11 cellular contexts compared by ENCODE assay signal in genomic region chr21:42003051-42003461, GRCh38. TPM values are rescaled to one million over a fixed set of nuclear protein-coding genes. Genes with fewer than 3 reads are reported as not detected.
DNase-seq lines count a peak whose midpoint lies in the region; ATAC-seq and TF ChIP-seq lines count a peak whose summit lies in the region.
"Had no signal": no experiment of that assay in that cellular context is flagged by ENCODE, and none has a peak within 500 bp of the region (broad histone marks: within the 10 kb centered on the region; RNA-seq: fewer than 3 reads in every experiment).

No MANE protein-coding gene starts in this region.

- DNase-seq in activated naive CD4-positive, alpha-beta T cell treated with Interleukin-2 at 50 U/mL for 16 hours: peak; percentile 61
- no peak for DNase-seq in activated naive CD4-positive, alpha-beta T cell (lab: John Stamatoyannopoulos, UW)
- peak; percentile 56 for DNase-seq in activated CD4-positive, alpha-beta T cell treated with anti-CD3 and anti-CD28 coated beads for 48 hours
- DNase-seq in fibroblast of mammary gland (ENCODE audit: low read depth) (peak; percentile 90), GM20000 (ENCODE audit: low spot score) (no peak), left lung (no peak)
- DNase-seq in stimulated activated naive CD8-positive, alpha-beta T cell treated with anti-CD3 and anti-CD28 coated beads, Interleukin-15, amount 100 ng/mL, for 72 hours: peak in 1 of 2 donors; percentile 45
- DNase-seq: cortex of kidney, NCI-H69 had no signal

- no peak overlapping the region for H3K27ac ChIP-seq in left lung

- TF ChIP-seq CTCF in fibroblast of mammary gland (conservative IDR thresholded peaks at IDR 0.05; ENCODE audit: control insufficient read depth, insufficient read depth, low read depth, low read length) (no peak), GM20000 (IDR thresholded peaks at IDR 0.05; ENCODE audit: extremely low read depth, missing control alignments) (no peak), left lung (IDR thresholded peaks at IDR 0.05) (no peak)

- peaks cover 63% of the 10 kb centered on the region for H3K4me1 Mint-ChIP-seq in stimulated activated naive CD8-positive, alpha-beta T cell treated with anti-CD3 and anti-CD28 coated beads, Interleukin-15, amount 100 ng/mL, for 72 hours

- H3K4me3 ChIP-seq in fibroblast of mammary gland (ENCODE audit: control insufficient read depth, low read depth, low read length) (no peak overlapping the region), left lung (no peak overlapping the region)

- H3K9me3 ChIP-seq in left lung: no peaks in the 10 kb centered on the region

- H3K9me3 Mint-ChIP-seq in stimulated activated naive CD8-positive, alpha-beta T cell treated with anti-CD3 and anti-CD28 coated beads, Interleukin-15, amount 100 ng/mL, for 72 hours: peaks cover 0 to 4% of the 10 kb centered on the region in 2 donors

- no peaks in the 10 kb centered on the region for H3K4me1 ChIP-seq in left lung

- ATAC-seq in stimulated activated naive CD8-positive, alpha-beta T cell treated with anti-CD3 and anti-CD28 coated beads, Interleukin-15, amount 100 ng/mL, for 72 hours: peak; percentile 66
- ATAC-seq in GM19023 (IDR thresholded peaks at IDR 0.05; ENCODE audit: unreplicated experiment) (no peak), left lung (no peak)

- H3K27me3 ChIP-seq in left lung: no peaks in the 10 kb centered on the region

- H3K27ac Mint-ChIP-seq in stimulated activated naive CD8-positive, alpha-beta T cell treated with anti-CD3 and anti-CD28 coated beads, Interleukin-15, amount 100 ng/mL, for 72 hours: peak overlapping the region; percentile 75 to 95

- H3K36me3 ChIP-seq in left lung: peaks cover 0 to 19% of the 10 kb centered on the region in 2 donors

- intact Hi-C loops in left lung (cut with DNase I): loop anchor here in 1 of 2 donors (10.0 kb wide), 1 partner anchor 102 kb away; no protein-coding TSS in a partner anchor

- H3K4me3 Mint-ChIP-seq in stimulated activated naive CD8-positive, alpha-beta T cell treated with anti-CD3 and anti-CD28 coated beads, Interleukin-15, amount 100 ng/mL, for 72 hours: peak overlapping the region; percentile 39 to 69

- H3K27me3 Mint-ChIP-seq in stimulated activated naive CD8-positive, alpha-beta T cell treated with anti-CD3 and anti-CD28 coated beads, Interleukin-15, amount 100 ng/mL, for 72 hours: no peaks in the 10 kb centered on the region
- H3K27me3 Mint-ChIP-seq: B cell had no signal

RNA-seq across cellular contexts. Expression of gene ZBTB21, which starts 7.1 kb away (rescaled TPM):
- total RNA-seq in left lung: 10 to 100 TPM; 12.2 to 13.9 TPM

RNA-seq across cellular contexts. Expression of gene C2CD2, which starts 49.2 kb away (rescaled TPM):
- total RNA-seq in left lung: 10 to 100 TPM; 19.4 to 22.0 TPM

Comparison
In these comparisons a context has a peak if more than half of its experiments do, and no peak if none do; other contexts are left out.
1. DNase-seq: peak in activated naive CD4-positive, alpha-beta T cell treated with Interleukin-2 at 50 U/mL for 16 hours (single experiment), activated CD4-positive, alpha-beta T cell treated with anti-CD3 and anti-CD28 coated beads for 48 hours (single experiment) and fibroblast of mammary gland (single experiment); none in activated naive CD4-positive, alpha-beta T cell (0 of 4), GM20000 (single experiment) and left lung (0 of 2).